ENCODE assay signal across 33 cellular contexts in the genomic region with DNA sequence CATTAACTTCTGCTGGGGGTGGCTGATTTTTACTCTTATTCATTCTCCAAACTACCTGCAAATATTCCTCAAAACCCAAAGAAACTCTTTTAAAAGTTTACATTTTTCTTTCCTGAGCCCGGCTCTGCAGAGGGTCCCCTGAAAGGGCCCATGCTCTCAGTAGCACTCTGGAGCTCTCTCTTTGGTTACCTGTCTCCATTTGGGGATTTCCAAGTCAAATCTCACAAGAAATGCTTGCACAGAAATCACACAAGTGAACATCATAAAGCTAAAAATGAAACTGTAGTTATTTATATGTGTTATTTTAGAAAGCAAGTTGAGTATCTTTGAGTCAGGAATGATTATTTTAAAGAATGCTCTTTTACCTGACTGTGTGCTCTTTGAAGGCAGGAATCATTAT.
"Had no signal": no experiment of that assay in that cellular context is flagged by ENCODE, and none has a peak within 500 bp of the region (broad histone marks: within the 10 kb centered on the region; RNA-seq: fewer than 3 reads in every experiment).

No MANE protein-coding gene starts in this region.

- H3K4me3 ChIP-seq: adrenal gland, body of pancreas, breast epithelium had no signal

- H3K4me1 ChIP-seq: adrenal gland, body of pancreas, breast epithelium had no signal

- H3K36me3 ChIP-seq: adrenal gland, brain microvascular endothelial cell, breast epithelium had no signal

- DNase-seq: activated B cell treated with CpG ODN at 0.5 μM for 24 hours; activated CD4-positive, alpha-beta memory T cell treated with anti-CD3 and anti-CD28 coated beads for 36 hours; activated CD4-positive, alpha-beta T cell treated with anti-CD3 and anti-CD28 coated beads for 4 hours; activated CD4-positive, alpha-beta T cell treated with anti-CD3 and anti-CD28 coated beads, Interleukin-2, amount 10 ng/mL, durations not matched to agents 24 days and 14 days; activated CD4-positive, alpha-beta T cell treated with anti-CD3 and anti-CD28 coated beads, Interleukin-2, amount 50 U/mL, for 1 hour; activated CD4-positive, alpha-beta T cell treated with anti-CD3 and anti-CD28 coated beads, Interleukin-2, amount 50 U/mL, for 4 hours; activated CD4-positive, CD25-positive, alpha-beta regulatory T cell treated with anti-CD3 and anti-CD28 coated beads, Interleukin-2, amount 50 U/mL, for 72 hours; activated CD8-positive, alpha-beta memory T cell treated with anti-CD3 and anti-CD28 coated beads, Interleukin-2, amount 50 U/mL, for 4 hours; activated CD8-positive, alpha-beta T cell treated with anti-CD3 and anti-CD28 coated beads for 36 hours; activated effector memory CD4-positive, alpha-beta T cell treated with anti-CD3 and anti-CD28 coated beads, Interleukin-2, amount 50 U/mL, for 16 hours; activated gamma-delta T cell treated with Interleukin-2 at 50 U/mL for 16 hours; activated naive CD4-positive, alpha-beta T cell; activated naive CD4-positive, alpha-beta T cell treated with anti-CD3 and anti-CD28 coated beads for 36 hours; activated naive CD4-positive, alpha-beta T cell treated with anti-CD3 and anti-CD28 coated beads, Interleukin-2, amount 50 U/mL, for 16 hours; activated naive CD8-positive, alpha-beta T cell treated with anti-CD3 and anti-CD28 coated beads for 36 hours; activated T-cell treated with anti-CD3 and anti-CD28 coated beads for 4 hours; activated T-cell treated with anti-CD3 and anti-CD28 coated beads, Interleukin-2, amount 50 U/mL, for 1 hour; activated T-cell treated with anti-CD3 and anti-CD28 coated beads, Interleukin-2, amount 50 U/mL, for 4 hours; activated T-cell treated with anti-CD3 and anti-CD28 coated beads, Interleukin-2, amount 50 U/mL, for 72 hours; adrenal gland; amniotic stem cell; aorta; body of pancreas; brain microvascular endothelial cell; central memory CD4-positive, alpha-beta T cell; T-helper 9 cell had no signal

- H3K27me3 ChIP-seq: adrenal gland, brain microvascular endothelial cell, breast epithelium had no signal

- FAIRE-seq: astrocyte, colon, TTC549 had no signal

- H3K27ac ChIP-seq: adrenal gland, body of pancreas, brain microvascular endothelial cell, breast epithelium, VCaP had no signal

- H3K9me3 ChIP-seq: adrenal gland, body of pancreas, breast epithelium had no signal

- ATAC-seq: activated CD8-positive, alpha-beta T cell treated with anti-CD3 and anti-CD28 coated beads for 36 hours; activated naive CD4-positive, alpha-beta T cell treated with anti-CD3 and anti-CD28 coated beads, Interleukin-2, amount 50 U/mL, for 72 hours; activated T-cell treated with anti-CD3 and anti-CD28 coated beads, Interleukin-2, amount 50 U/mL, for 4 hours; activated T-cell treated with anti-CD3 and anti-CD28 coated beads, Interleukin-2, amount 50 U/mL, for 72 hours; activated T-helper 17 cell treated with anti-CD3 and anti-CD28 coated beads, Interleukin-2, amount 50 U/mL, for 72 hours; body of pancreas had no signal
